In the genomic region with DNA sequence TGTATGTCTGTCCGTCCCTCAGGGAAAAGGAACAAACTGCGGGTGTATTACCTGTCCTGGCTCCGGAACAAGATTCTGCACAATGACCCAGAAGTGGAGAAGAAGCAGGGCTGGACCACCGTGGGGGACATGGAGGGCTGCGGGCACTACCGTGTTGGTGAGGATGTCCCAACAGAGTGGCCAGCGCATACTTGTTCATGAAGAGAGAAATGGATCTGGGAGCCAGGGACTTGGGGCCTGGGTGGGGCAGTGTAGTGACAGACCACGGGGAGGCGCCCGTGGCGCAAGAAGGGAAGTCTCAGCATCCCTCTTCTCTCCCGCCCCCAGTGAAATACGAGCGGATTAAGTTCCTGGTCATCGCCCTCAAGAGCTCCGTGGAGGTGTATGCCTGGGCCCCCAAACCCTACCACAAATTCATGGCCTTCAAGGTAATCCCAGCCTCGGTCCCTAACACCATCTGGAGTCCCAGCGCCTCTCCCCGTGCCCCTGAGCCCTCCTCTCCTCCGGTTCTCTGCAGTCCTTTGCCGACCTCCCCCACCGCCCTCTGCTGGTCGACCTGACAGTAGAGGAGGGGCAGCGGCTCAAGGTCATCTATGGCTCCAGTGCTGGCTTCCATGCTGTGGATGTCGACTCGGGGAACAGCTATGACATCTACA, we compare ENCODE assay signal across 1 cellular context.
TF ChIP-seq lines count a peak whose summit lies in the region.

No MANE protein-coding gene starts in this region.

TF ChIP-seq in WTC11, 78 proteins besides CTCF, POLR2A, EP300 and RAD21 (continued from another document):
- TF ChIP-seq, protein P1, sequence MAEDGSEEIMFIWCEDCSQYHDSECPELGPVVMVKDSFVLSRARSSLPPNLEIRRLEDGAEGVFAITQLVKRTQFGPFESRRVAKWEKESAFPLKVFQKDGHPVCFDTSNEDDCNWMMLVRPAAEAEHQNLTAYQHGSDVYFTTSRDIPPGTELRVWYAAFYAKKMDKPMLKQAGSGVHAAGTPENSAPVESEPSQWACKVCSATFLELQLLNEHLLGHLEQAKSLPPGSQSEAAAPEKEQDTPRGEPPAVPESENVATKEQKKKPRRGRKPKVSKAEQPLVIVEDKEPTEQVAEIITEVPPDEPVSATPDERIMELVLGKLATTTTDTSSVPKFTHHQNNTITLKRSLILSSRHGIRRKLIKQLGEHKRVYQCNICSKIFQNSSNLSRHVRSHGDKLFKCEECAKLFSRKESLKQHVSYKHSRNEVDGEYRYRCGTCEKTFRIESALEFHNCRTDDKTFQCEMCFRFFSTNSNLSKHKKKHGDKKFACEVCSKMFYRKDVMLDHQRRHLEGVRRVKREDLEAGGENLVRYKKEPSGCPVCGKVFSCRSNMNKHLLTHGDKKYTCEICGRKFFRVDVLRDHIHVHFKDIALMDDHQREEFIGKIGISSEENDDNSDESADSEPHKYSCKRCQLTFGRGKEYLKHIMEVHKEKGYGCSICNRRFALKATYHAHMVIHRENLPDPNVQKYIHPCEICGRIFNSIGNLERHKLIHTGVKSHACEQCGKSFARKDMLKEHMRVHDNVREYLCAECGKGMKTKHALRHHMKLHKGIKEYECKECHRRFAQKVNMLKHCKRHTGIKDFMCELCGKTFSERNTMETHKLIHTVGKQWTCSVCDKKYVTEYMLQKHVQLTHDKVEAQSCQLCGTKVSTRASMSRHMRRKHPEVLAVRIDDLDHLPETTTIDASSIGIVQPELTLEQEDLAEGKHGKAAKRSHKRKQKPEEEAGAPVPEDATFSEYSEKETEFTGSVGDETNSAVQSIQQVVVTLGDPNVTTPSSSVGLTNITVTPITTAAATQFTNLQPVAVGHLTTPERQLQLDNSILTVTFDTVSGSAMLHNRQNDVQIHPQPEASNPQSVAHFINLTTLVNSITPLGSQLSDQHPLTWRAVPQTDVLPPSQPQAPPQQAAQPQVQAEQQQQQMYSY (CRISPR knock-in tag; IDR thresholded peaks at IDR 0.05): no peak
- no peak for TF ChIP-seq IRF2 (CRISPR knock-in tag; IDR thresholded peaks at IDR 0.05; ENCODE audit: borderline replicate concordance, low read depth)
- no peak for TF ChIP-seq FOXJ3 (CRISPR knock-in tag; IDR thresholded peaks at IDR 0.05; ENCODE audit: borderline replicate concordance)
